In genomic region chr9:73577867-73578266, GRCh38 we compare ENCODE assay signal across 14 cellular contexts.
A peak's percentile ranks its signal among the peaks of the same experiment; 100 is the strongest.
DNase-seq lines count a peak whose midpoint lies in the region; ATAC-seq and TF ChIP-seq lines count a peak whose summit lies in the region.
"Had no signal": no experiment of that assay in that cellular context is flagged by ENCODE, and none has a peak within 500 bp of the region (broad histone marks: within the 10 kb centered on the region; RNA-seq: fewer than 3 reads in every experiment).

No MANE protein-coding gene starts in this region.

- no peak overlapping the region for H3K4me3 Mint-ChIP-seq in MCF 10A (ENCODE audit: unreplicated experiment)
- no peak overlapping the region for H3K4me3 Mint-ChIP-seq in CD4-positive, alpha-beta memory T cell
- no peak overlapping the region for H3K4me3 Mint-ChIP-seq in CD8-positive, alpha-beta T cell
- H3K4me3 Mint-ChIP-seq: activated T-cell treated with anti-CD3 and anti-CD28 coated beads, Interleukin-2, amount 50 U/mL, for 24 hours; central memory CD8-positive, alpha-beta T cell; nephron progenitor cell; type B pancreatic cell had no signal

- H3K4me3 ChIP-seq in breast epithelium (no peak overlapping the region), fibroblast of pulmonary artery (replicated peaks; ENCODE audit: low read depth, low read length) (no peak overlapping the region)
- H3K4me3 ChIP-seq in CD4-positive, alpha-beta memory T cell (ENCODE audit: low read length in 2 of 2), result no peak overlapping the region
- no peak overlapping the region for H3K4me3 ChIP-seq in CD8-positive, alpha-beta T cell (ENCODE audit: low read depth, low read length)

- H3K36me3 ChIP-seq in breast epithelium, result no peaks in the 10 kb centered on the region
- H3K36me3 ChIP-seq in CD4-positive, alpha-beta memory T cell (ENCODE audit: insufficient read depth, low read length), result no peaks in the 10 kb centered on the region
- no peaks in the 10 kb centered on the region for H3K36me3 ChIP-seq in CD8-positive, alpha-beta T cell (ENCODE audit: insufficient read depth, low read length)

- TF ChIP-seq POLR2A in breast epithelium (IDR thresholded peaks at IDR 0.05), result no peak

- POLR2A ChIA-PET in MCF 10A (lab: Yijun Ruan, JAX), result no interaction called here
- POLR2A ChIA-PET in CD4-positive, alpha-beta memory T cell (lab: Charles Lee; ENCODE audit: partially characterized antibody), result no interaction called here
- POLR2A ChIA-PET in CD8-positive, alpha-beta T cell (lab: Charles Lee), result no interaction called here

- DNase-seq in MCF 10A (ENCODE audit: unreplicated experiment), result peak; percentile 41
- no peak for DNase-seq in breast epithelium (ENCODE audit: low spot score in 2 of 2)
- peak; percentile 17 for DNase-seq in RKO (ENCODE audit: low spot score)
- DNase-seq in fibroblast of pulmonary artery (ENCODE audit: low read depth), result peak; percentile 39
- DNase-seq in stromal cell of bone marrow (ENCODE audit: low read depth), result peak; percentile 15
- DNase-seq in CD4-positive, alpha-beta memory T cell, result no peak
- DNase-seq in NCI-H345 (lab: John Stamatoyannopoulos, UW), result no peak
- DNase-seq in CD8-positive, alpha-beta T cell, result no peak
- DNase-seq: activated CD4-positive, alpha-beta T cell treated with anti-CD3 and anti-CD28 coated beads for 1 hour; activated T-cell treated with anti-CD3 and anti-CD28 coated beads, Interleukin-2, amount 50 U/mL, for 24 hours; left cardiac atrium; nephron progenitor cell had no signal

- intact Hi-C loops in MCF 10A (cut with micrococcal nuclease), result no loop called here
- intact Hi-C loops in breast epithelium (cut with DNase I; ENCODE audit: low total_unique reads), result no loop called here
- intact Hi-C loops in CD4-positive, alpha-beta memory T cell (cut with micrococcal nuclease), result no loop called here
- intact Hi-C loops in CD8-positive, alpha-beta T cell (cut with DNase I, micrococcal nuclease), result no loop called here

- no peaks in the 10 kb centered on the region for H3K9me3 Mint-ChIP-seq in MCF 10A (ENCODE audit: unreplicated experiment)
- H3K9me3 Mint-ChIP-seq in CD4-positive, alpha-beta memory T cell, result no peaks in the 10 kb centered on the region
- peaks cover 2% of the 10 kb centered on the region for H3K9me3 Mint-ChIP-seq in CD8-positive, alpha-beta T cell
- H3K9me3 Mint-ChIP-seq: activated T-cell treated with anti-CD3 and anti-CD28 coated beads, Interleukin-2, amount 50 U/mL, for 24 hours; central memory CD8-positive, alpha-beta T cell; nephron progenitor cell; type B pancreatic cell had no signal

- peaks cover 66% of the 10 kb centered on the region for H3K27me3 Mint-ChIP-seq in MCF 10A (ENCODE audit: insufficient read depth, unreplicated experiment)
- no peaks in the 10 kb centered on the region for H3K27me3 Mint-ChIP-seq in CD4-positive, alpha-beta memory T cell
- H3K27me3 Mint-ChIP-seq in CD8-positive, alpha-beta T cell (ENCODE audit: low read depth), result no peaks in the 10 kb centered on the region
- H3K27me3 Mint-ChIP-seq: activated T-cell treated with anti-CD3 and anti-CD28 coated beads, Interleukin-2, amount 50 U/mL, for 24 hours; central memory CD8-positive, alpha-beta T cell had no signal

- no peaks in the 10 kb centered on the region for H3K9me3 ChIP-seq in breast epithelium
- H3K9me3 ChIP-seq in CD4-positive, alpha-beta memory T cell (ENCODE audit: control insufficient read depth in 1 of 2, low read length in 2 of 2), result no peaks in the 10 kb centered on the region
- no peaks in the 10 kb centered on the region for H3K9me3 ChIP-seq in CD8-positive, alpha-beta T cell (ENCODE audit: low read length)

- no peaks in the 10 kb centered on the region for H3K36me3 Mint-ChIP-seq in MCF 10A (ENCODE audit: insufficient read depth, unreplicated experiment)
- H3K36me3 Mint-ChIP-seq in CD4-positive, alpha-beta memory T cell, result no peaks in the 10 kb centered on the region
- no peaks in the 10 kb centered on the region for H3K36me3 Mint-ChIP-seq in CD8-positive, alpha-beta T cell
- H3K36me3 Mint-ChIP-seq: type B pancreatic cell had no signal

- no TSS peak for BruUV-seq in MCF 10A (replicated peaks; lab: Mats Ljungman, UMichigan)

- H3K4me1 Mint-ChIP-seq in MCF 10A (ENCODE audit: insufficient read depth, unreplicated experiment), result no peaks in the 10 kb centered on the region
- no peaks in the 10 kb centered on the region for H3K4me1 Mint-ChIP-seq in CD4-positive, alpha-beta memory T cell
- no peaks in the 10 kb centered on the region for H3K4me1 Mint-ChIP-seq in CD8-positive, alpha-beta T cell (ENCODE audit: low read depth)
- H3K4me1 Mint-ChIP-seq: central memory CD8-positive, alpha-beta T cell; nephron progenitor cell had no signal

- no peak for TF ChIP-seq CTCF in MCF 10A (IDR thresholded peaks at IDR 0.05; ENCODE audit: unreplicated experiment)
- TF ChIP-seq CTCF in breast epithelium (IDR thresholded peaks at IDR 0.05), result no peak
- TF ChIP-seq CTCF in fibroblast of pulmonary artery (IDR thresholded peaks at IDR 0.05; ENCODE audit: low read length, missing control alignments), result no peak
- TF ChIP-seq CTCF in CD8-positive, alpha-beta T cell (IDR thresholded peaks at IDR 0.05), result no peak

- CTCF ChIA-PET in MCF 10A (lab: Yijun Ruan, JAX), result interaction anchor here (0.9 kb wide), 1 partner anchor 9 kb away, joined by 3 read pairs; no protein-coding TSS in a partner anchor
- CTCF ChIA-PET in CD4-positive, alpha-beta memory T cell (lab: Charles Lee; ENCODE audit: partially characterized antibody), result no interaction called here
- CTCF ChIA-PET in CD8-positive, alpha-beta T cell (lab: Charles Lee), result interaction anchor here (0.6 kb wide), 1 partner anchor 116 kb away, joined by 3 read pairs; no protein-coding TSS in a partner anchor

- no peaks in the 10 kb centered on the region for H3K4me1 ChIP-seq in breast epithelium
- no peaks in the 10 kb centered on the region for H3K4me1 ChIP-seq in CD4-positive, alpha-beta memory T cell (ENCODE audit: insufficient read depth, low read length)
- no peaks in the 10 kb centered on the region for H3K4me1 ChIP-seq in CD8-positive, alpha-beta T cell (ENCODE audit: insufficient read depth, low read length)

- H3K27ac Mint-ChIP-seq in MCF 10A (ENCODE audit: low read depth, unreplicated experiment), result no peak overlapping the region
- no peak overlapping the region for H3K27ac Mint-ChIP-seq in CD4-positive, alpha-beta memory T cell
- no peak overlapping the region for H3K27ac Mint-ChIP-seq in CD8-positive, alpha-beta T cell
- H3K27ac Mint-ChIP-seq: activated T-cell treated with anti-CD3 and anti-CD28 coated beads, Interleukin-2, amount 50 U/mL, for 24 hours; nephron progenitor cell; type B pancreatic cell had no signal

- ATAC-seq in CD8-positive, alpha-beta T cell, result no peak
- ATAC-seq: left cardiac atrium had no signal

- no peaks in the 10 kb centered on the region for H3K27me3 ChIP-seq in breast epithelium
- H3K27me3 ChIP-seq in CD4-positive, alpha-beta memory T cell (ENCODE audit: insufficient read depth, low read length), result no peaks in the 10 kb centered on the region
- H3K27me3 ChIP-seq in CD8-positive, alpha-beta T cell (ENCODE audit: insufficient read depth, low read length), result no peaks in the 10 kb centered on the region

- no peak overlapping the region for H3K27ac ChIP-seq in breast epithelium
- no peak overlapping the region for H3K27ac ChIP-seq in CD4-positive, alpha-beta memory T cell (ENCODE audit: low read depth, low read length)
- H3K27ac ChIP-seq in CD8-positive, alpha-beta T cell (ENCODE audit: low read depth, low read length), result no peak overlapping the region

Comparison
In these comparisons a context has a peak if more than half of its experiments do, and no peak if none do; other contexts are left out.
1. DNase-seq: peak in MCF 10A (single experiment), RKO (single experiment), fibroblast of pulmonary artery (single experiment) and stromal cell of bone marrow (single experiment); none in breast epithelium (0 of 2), CD4-positive, alpha-beta memory T cell (0 of 5), NCI-H345 (single experiment) and CD8-positive, alpha-beta T cell (0 of 7).